8 cellular contexts compared by ENCODE assay signal in the genomic region with DNA sequence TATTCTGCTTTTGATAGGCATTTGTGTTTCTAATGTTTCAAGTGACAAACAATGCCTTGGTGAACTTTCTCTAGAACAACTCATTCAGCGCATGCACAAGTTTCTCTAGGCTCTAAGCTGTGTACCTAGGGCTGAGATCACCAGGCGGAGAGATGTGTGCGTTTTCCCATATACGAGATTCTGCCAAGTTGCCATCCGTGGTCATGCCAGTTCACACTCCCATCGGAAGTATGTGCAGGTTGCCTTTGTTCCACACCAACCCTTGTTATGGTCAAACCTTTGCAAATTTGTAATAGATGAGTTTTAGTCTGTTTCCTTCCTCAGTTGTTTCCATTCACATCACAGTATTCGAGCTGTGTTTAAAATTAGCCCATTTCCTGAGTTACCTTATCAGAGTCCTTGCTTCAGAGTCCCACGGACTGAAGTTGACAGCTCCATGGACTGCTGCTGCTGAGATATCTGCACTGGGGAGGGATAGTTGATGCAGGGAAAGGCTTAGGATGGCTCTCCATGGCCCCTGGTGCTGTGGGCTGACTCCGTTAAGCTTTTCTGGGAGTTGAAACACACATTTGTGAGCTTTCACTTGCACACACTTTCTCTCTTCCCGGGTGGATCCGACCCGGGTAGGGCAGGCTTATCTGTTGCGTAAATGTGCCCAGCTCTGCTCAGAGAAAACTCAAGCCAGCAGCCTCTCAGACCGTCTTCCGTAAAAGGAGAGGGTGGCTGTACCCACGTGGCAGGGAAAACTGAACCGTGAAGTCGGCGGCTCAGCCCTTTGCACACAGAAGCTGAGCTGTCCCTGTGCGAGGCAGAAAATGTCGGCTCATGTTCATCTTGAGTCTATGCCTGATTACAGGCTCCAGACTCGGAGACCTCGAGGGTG. TPM values are rescaled to one million over a fixed set of nuclear protein-coding genes. Genes with fewer than 3 reads are reported as not detected.
DNase-seq lines count a peak whose midpoint lies in the region; ATAC-seq and TF ChIP-seq lines count a peak whose summit lies in the region.

No MANE protein-coding gene starts in this region.

- no peaks in the 10 kb centered on the region for H3K9me3 Mint-ChIP-seq in activated naive CD8-positive, alpha-beta T cell treated with anti-CD3 and anti-CD28 coated beads, Interleukin-2, amount 10 ng/mL, durations not matched to agents 7 days and 5 days

- POLR2A ChIA-PET in activated naive CD8-positive, alpha-beta T cell treated with anti-CD3 and anti-CD28 coated beads, Interleukin-2, amount 10 ng/mL, durations not matched to agents 7 days and 5 days (lab: Charles Lee): interaction anchor here (0.7 to 2.6 kb wide), 6 partner anchors 9 to 21 kb away, joined by 3 to 31 read pairs (median 3); no protein-coding TSS in a partner anchor

- peak; percentile 32 for TF ChIP-seq POLR2A in GM15510 (IDR thresholded peaks at IDR 0.05; ENCODE audit: borderline replicate concordance, extremely low read depth, insufficient read length)

- H3K4me3 Mint-ChIP-seq in activated naive CD8-positive, alpha-beta T cell treated with anti-CD3 and anti-CD28 coated beads, Interleukin-2, amount 10 ng/mL, durations not matched to agents 7 days and 5 days: peak overlapping the region; percentile 74

- intact Hi-C loops in Right ventricle myocardium superior (cut with DNase I): no loop called here
- intact Hi-C loops in posterior cingulate gyrus (cut with DNase I): loop anchor here (5.0 kb wide), 1 partner anchor 50 kb away; no protein-coding TSS in a partner anchor

- H3K27me3 Mint-ChIP-seq in activated naive CD8-positive, alpha-beta T cell treated with anti-CD3 and anti-CD28 coated beads, Interleukin-2, amount 10 ng/mL, durations not matched to agents 7 days and 5 days: no peaks in the 10 kb centered on the region

- peaks cover 13% of the 10 kb centered on the region for H3K36me3 Mint-ChIP-seq in activated naive CD8-positive, alpha-beta T cell treated with anti-CD3 and anti-CD28 coated beads, Interleukin-2, amount 10 ng/mL, durations not matched to agents 7 days and 5 days

- peak; percentile 89 for ATAC-seq in HG02588 (IDR thresholded peaks at IDR 0.05; ENCODE audit: unreplicated experiment)
- ATAC-seq in activated naive CD8-positive, alpha-beta T cell treated with anti-CD3 and anti-CD28 coated beads, Interleukin-2, amount 10 ng/mL, durations not matched to agents 7 days and 5 days (ENCODE audit: low read depth): peak; percentile 78
- peak; percentile 90 for ATAC-seq in Right ventricle myocardium superior (ENCODE audit: poor library complexity)

- DNase-seq in NCI-H526 (lab: John Stamatoyannopoulos, UW) (peak; percentile 39 to 80), Right ventricle myocardium superior (peak; percentile 86), posterior cingulate gyrus (peak; percentile 41 to 96 (median 74)), NAMALWA (ENCODE audit: low spot score) (no peak), NCI-H128 (lab: John Stamatoyannopoulos, UW; ENCODE audit: unreplicated experiment) (no peak)
- peak; percentile 44 for DNase-seq in activated naive CD8-positive, alpha-beta T cell treated with anti-CD3 and anti-CD28 coated beads, Interleukin-2, amount 10 ng/mL, durations not matched to agents 7 days and 5 days

- peak overlapping the region; percentile 75 for H3K27ac Mint-ChIP-seq in activated naive CD8-positive, alpha-beta T cell treated with anti-CD3 and anti-CD28 coated beads, Interleukin-2, amount 10 ng/mL, durations not matched to agents 7 days and 5 days

- peaks cover 44% of the 10 kb centered on the region for H3K4me1 Mint-ChIP-seq in activated naive CD8-positive, alpha-beta T cell treated with anti-CD3 and anti-CD28 coated beads, Interleukin-2, amount 10 ng/mL, durations not matched to agents 7 days and 5 days

RNA-seq across cellular contexts. Expression of a gene that starts 49.4 kb away (rescaled TPM):
- total RNA-seq in activated naive CD8-positive, alpha-beta T cell treated with anti-CD3 and anti-CD28 coated beads, Interleukin-2, amount 10 ng/mL, durations not matched to agents 7 days and 5 days: 100 to 1,000 TPM; 118 to 123 TPM
- total RNA-seq in Right ventricle myocardium superior: 168 TPM

Comparison
In these comparisons a context has a peak if more than half of its experiments do, and no peak if none do; other contexts are left out.
1. DNase-seq: peak in NCI-H526 (2 of 2), activated naive CD8-positive, alpha-beta T cell treated with anti-CD3 and anti-CD28 coated beads, Interleukin-2, amount 10 ng/mL, durations not matched to agents 7 days and 5 days (single experiment), Right ventricle myocardium superior (single experiment) and posterior cingulate gyrus (10 of 10); none in NAMALWA (single experiment) and NCI-H128 (single experiment).
2. Peak in every context shown above with its lines, with median percentiles within 50 percentile points of each other: ATAC-seq.